1 cellular context compared by ENCODE assay signal in the genomic region with DNA sequence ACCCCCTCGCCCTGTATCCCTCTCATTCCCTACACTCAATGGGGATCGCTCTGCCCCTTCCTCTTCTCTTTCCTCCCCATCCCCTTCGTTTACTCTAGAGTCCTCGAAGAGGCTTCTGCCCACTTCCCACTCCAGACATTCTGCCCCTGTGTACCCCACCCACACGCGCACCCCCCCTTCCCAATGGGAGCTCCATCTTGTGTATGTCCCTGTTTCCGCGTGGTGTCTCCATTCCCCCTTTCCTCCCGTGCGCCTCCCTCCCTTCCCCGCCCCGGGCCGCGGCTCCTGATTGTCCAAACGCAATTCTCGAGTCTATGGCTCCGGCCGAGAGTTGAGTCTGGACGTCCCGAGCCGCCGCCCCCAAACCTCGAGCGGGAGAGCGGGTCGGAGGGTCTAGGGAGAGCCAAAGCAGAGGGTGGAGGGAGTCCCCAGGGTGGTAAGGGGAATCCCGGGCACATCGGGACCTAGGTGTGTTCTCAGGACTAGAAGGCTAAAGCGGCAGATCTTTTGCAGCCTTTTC.
TF ChIP-seq lines count a peak whose summit lies in the region.

No MANE protein-coding gene starts in this region.

TF ChIP-seq in HepG2, 621 proteins besides CTCF, POLR2A, EP300 and RAD21 (continued from another document):
- TF ChIP-seq, protein P1, sequence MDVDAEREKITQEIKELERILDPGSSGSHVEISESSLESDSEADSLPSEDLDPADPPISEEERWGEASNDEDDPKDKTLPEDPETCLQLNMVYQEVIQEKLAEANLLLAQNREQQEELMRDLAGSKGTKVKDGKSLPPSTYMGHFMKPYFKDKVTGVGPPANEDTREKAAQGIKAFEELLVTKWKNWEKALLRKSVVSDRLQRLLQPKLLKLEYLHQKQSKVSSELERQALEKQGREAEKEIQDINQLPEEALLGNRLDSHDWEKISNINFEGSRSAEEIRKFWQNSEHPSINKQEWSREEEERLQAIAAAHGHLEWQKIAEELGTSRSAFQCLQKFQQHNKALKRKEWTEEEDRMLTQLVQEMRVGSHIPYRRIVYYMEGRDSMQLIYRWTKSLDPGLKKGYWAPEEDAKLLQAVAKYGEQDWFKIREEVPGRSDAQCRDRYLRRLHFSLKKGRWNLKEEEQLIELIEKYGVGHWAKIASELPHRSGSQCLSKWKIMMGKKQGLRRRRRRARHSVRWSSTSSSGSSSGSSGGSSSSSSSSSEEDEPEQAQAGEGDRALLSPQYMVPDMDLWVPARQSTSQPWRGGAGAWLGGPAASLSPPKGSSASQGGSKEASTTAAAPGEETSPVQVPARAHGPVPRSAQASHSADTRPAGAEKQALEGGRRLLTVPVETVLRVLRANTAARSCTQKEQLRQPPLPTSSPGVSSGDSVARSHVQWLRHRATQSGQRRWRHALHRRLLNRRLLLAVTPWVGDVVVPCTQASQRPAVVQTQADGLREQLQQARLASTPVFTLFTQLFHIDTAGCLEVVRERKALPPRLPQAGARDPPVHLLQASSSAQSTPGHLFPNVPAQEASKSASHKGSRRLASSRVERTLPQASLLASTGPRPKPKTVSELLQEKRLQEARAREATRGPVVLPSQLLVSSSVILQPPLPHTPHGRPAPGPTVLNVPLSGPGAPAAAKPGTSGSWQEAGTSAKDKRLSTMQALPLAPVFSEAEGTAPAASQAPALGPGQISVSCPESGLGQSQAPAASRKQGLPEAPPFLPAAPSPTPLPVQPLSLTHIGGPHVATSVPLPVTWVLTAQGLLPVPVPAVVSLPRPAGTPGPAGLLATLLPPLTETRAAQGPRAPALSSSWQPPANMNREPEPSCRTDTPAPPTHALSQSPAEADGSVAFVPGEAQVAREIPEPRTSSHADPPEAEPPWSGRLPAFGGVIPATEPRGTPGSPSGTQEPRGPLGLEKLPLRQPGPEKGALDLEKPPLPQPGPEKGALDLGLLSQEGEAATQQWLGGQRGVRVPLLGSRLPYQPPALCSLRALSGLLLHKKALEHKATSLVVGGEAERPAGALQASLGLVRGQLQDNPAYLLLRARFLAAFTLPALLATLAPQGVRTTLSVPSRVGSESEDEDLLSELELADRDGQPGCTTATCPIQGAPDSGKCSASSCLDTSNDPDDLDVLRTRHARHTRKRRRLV (CRISPR knock-in tag; IDR thresholded peaks at IDR 0.05): peak; percentile 49; the same call in 1 of the 2 replicates
- TF ChIP-seq ZNF850 (CRISPR knock-in tag; conservative IDR thresholded peaks at IDR 0.05) (0 out of 2 replicates have a peak, but pooled peaks have one; percentile 48), ZNF124 (CRISPR knock-in tag; IDR thresholded peaks at IDR 0.05) (0 out of 2 replicates have a peak, but pooled peaks have one; percentile 21), CCDC6 (CRISPR knock-in tag; IDR thresholded peaks at IDR 0.05) (no peak; the same call in 1 of the 2 replicates), ZNF460 (CRISPR knock-in tag; IDR thresholded peaks at IDR 0.05; ENCODE audit: borderline replicate concordance) (peak; percentile 45; the same call in 1 of the 2 replicates), ZNF235 (CRISPR knock-in tag; IDR thresholded peaks at IDR 0.05; ENCODE audit: borderline replicate concordance) (0 out of 2 replicates have a peak, but pooled peaks have one; percentile 21), ZNF446 (CRISPR knock-in tag; IDR thresholded peaks at IDR 0.05) (peak; percentile 23; the same call in 1 of the 2 replicates), EED (CRISPR knock-in tag; IDR thresholded peaks at IDR 0.05) (peak; percentile 48; the same call in 1 of the 2 replicates), MTF2 (CRISPR knock-in tag; IDR thresholded peaks at IDR 0.05; ENCODE audit: borderline replicate concordance) (0 out of 2 replicates have a peak, but pooled peaks have one; percentile 55), SMAD1 (CRISPR knock-in tag; IDR thresholded peaks at IDR 0.05; ENCODE audit: borderline replicate concordance, low read depth) (peak; percentile 54; the same call in 1 of the 2 replicates), ZNF468 (CRISPR knock-in tag; IDR thresholded peaks at IDR 0.05) (0 out of 2 replicates have a peak, but pooled peaks have one; percentile 29), IRX3 (CRISPR knock-in tag; IDR thresholded peaks at IDR 0.05; ENCODE audit: borderline replicate concordance, low read depth) (0 out of 2 replicates have a peak, but pooled peaks have one; percentile 53), ZNF772 (CRISPR knock-in tag; IDR thresholded peaks at IDR 0.05) (peak; percentile 93)
- TF ChIP-seq, protein P2, sequence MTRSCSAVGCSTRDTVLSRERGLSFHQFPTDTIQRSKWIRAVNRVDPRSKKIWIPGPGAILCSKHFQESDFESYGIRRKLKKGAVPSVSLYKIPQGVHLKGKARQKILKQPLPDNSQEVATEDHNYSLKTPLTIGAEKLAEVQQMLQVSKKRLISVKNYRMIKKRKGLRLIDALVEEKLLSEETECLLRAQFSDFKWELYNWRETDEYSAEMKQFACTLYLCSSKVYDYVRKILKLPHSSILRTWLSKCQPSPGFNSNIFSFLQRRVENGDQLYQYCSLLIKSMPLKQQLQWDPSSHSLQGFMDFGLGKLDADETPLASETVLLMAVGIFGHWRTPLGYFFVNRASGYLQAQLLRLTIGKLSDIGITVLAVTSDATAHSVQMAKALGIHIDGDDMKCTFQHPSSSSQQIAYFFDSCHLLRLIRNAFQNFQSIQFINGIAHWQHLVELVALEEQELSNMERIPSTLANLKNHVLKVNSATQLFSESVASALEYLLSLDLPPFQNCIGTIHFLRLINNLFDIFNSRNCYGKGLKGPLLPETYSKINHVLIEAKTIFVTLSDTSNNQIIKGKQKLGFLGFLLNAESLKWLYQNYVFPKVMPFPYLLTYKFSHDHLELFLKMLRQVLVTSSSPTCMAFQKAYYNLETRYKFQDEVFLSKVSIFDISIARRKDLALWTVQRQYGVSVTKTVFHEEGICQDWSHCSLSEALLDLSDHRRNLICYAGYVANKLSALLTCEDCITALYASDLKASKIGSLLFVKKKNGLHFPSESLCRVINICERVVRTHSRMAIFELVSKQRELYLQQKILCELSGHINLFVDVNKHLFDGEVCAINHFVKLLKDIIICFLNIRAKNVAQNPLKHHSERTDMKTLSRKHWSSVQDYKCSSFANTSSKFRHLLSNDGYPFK (CRISPR knock-in tag; IDR thresholded peaks at IDR 0.05; ENCODE audit: borderline replicate concordance): peak; percentile 78; the same call in 1 of the 2 replicates
- TF ChIP-seq, protein P3, sequence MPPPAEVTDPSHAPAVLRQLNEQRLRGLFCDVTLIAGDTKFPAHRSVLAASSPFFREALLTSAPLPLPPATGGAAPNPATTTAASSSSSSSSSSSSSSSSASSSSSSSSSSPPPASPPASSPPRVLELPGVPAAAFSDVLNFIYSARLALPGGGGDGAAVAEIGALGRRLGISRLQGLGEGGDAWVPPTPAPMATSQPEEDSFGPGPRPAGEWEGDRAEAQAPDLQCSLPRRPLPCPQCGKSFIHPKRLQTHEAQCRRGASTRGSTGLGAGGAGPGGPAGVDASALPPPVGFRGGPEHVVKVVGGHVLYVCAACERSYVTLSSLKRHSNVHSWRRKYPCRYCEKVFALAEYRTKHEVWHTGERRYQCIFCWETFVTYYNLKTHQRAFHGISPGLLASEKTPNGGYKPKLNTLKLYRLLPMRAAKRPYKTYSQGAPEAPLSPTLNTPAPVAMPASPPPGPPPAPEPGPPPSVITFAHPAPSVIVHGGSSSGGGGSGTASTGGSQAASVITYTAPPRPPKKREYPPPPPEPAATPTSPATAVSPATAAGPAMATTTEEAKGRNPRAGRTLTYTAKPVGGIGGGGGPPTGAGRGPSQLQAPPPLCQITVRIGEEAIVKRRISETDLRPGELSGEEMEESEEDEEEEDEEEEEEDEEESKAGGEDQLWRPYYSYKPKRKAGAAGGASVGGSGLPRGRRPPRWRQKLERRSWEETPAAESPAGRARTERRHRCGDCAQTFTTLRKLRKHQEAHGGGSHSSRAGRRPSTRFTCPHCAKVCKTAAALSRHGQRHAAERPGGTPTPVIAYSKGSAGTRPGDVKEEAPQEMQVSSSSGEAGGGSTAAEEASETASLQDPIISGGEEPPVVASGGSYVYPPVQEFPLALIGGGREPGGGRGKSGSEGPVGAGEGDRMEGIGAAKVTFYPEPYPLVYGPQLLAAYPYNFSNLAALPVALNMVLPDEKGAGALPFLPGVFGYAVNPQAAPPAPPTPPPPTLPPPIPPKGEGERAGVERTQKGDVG (CRISPR knock-in tag; IDR thresholded peaks at IDR 0.05; ENCODE audit: borderline replicate concordance): peak; percentile 65; the same call in 1 of the 2 replicates
- TF ChIP-seq, protein P4, sequence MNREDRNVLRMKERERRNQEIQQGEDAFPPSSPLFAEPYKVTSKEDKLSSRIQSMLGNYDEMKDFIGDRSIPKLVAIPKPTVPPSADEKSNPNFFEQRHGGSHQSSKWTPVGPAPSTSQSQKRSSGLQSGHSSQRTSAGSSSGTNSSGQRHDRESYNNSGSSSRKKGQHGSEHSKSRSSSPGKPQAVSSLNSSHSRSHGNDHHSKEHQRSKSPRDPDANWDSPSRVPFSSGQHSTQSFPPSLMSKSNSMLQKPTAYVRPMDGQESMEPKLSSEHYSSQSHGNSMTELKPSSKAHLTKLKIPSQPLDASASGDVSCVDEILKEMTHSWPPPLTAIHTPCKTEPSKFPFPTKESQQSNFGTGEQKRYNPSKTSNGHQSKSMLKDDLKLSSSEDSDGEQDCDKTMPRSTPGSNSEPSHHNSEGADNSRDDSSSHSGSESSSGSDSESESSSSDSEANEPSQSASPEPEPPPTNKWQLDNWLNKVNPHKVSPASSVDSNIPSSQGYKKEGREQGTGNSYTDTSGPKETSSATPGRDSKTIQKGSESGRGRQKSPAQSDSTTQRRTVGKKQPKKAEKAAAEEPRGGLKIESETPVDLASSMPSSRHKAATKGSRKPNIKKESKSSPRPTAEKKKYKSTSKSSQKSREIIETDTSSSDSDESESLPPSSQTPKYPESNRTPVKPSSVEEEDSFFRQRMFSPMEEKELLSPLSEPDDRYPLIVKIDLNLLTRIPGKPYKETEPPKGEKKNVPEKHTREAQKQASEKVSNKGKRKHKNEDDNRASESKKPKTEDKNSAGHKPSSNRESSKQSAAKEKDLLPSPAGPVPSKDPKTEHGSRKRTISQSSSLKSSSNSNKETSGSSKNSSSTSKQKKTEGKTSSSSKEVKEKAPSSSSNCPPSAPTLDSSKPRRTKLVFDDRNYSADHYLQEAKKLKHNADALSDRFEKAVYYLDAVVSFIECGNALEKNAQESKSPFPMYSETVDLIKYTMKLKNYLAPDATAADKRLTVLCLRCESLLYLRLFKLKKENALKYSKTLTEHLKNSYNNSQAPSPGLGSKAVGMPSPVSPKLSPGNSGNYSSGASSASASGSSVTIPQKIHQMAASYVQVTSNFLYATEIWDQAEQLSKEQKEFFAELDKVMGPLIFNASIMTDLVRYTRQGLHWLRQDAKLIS (CRISPR knock-in tag; IDR thresholded peaks at IDR 0.05): peak; percentile 32; the same call in 1 of the 2 replicates
